Comparison of ENCODE assay signal across 9 cellular contexts in genomic region chr6:88641178-88641903, GRCh38.
A peak's percentile ranks its signal among the peaks of the same experiment; 100 is the strongest.
DNase-seq lines count a peak whose midpoint lies in the region; ATAC-seq, FAIRE-seq and TF ChIP-seq lines count a peak whose summit lies in the region.
"Had no signal": no experiment of that assay in that cellular context is flagged by ENCODE, and none has a peak within 500 bp of the region (broad histone marks: within the 10 kb centered on the region; RNA-seq: fewer than 3 reads in every experiment).

No MANE protein-coding gene starts in this region.

- H3K4me3 ChIP-seq in astrocyte (ENCODE audit: insufficient read depth, low read depth, low read length), result no peak overlapping the region

- no peaks in the 10 kb centered on the region for H3K27me3 ChIP-seq in astrocyte (ENCODE audit: insufficient read depth, low read length)

- FAIRE-seq in astrocyte (lab: Jason Lieb, UNC), result no peak

- no peak overlapping the region for H3K27ac Mint-ChIP-seq in astrocyte (ENCODE audit: unreplicated experiment)

- H4K20me1 ChIP-seq in astrocyte (ENCODE audit: insufficient read depth, low read length), result peaks cover 7% of the 10 kb centered on the region

- CTCF ChIA-PET in GM10248 (lab: Yijun Ruan, JAX), result interaction anchor here (0.8 to 4.6 kb wide), 10 partner anchors 11 to 297 kb away, joined by 3 to 24 read pairs (median 4); no protein-coding TSS in a partner anchor

- no peaks in the 10 kb centered on the region for H3K79me2 ChIP-seq in astrocyte (ENCODE audit: insufficient read depth, low read length)

- H3K9ac ChIP-seq in astrocyte (ENCODE audit: low read length), result no peak overlapping the region

- peaks cover 19% of the 10 kb centered on the region for H3K4me1 Mint-ChIP-seq in astrocyte (ENCODE audit: low read depth, unreplicated experiment)

- POLR2A ChIA-PET in GM10248 (lab: Yijun Ruan, JAX), result interaction anchor here (0.7 kb wide), 2 partner anchors 45 to 1525 kb away, joined by 3 read pairs; no protein-coding TSS in a partner anchor

- H3K9me3 Mint-ChIP-seq in astrocyte (ENCODE audit: unreplicated experiment), result no peaks in the 10 kb centered on the region

- H3K4me1 ChIP-seq in astrocyte (ENCODE audit: insufficient read depth, low read length), result no peaks in the 10 kb centered on the region

- H3K36me3 ChIP-seq in astrocyte (ENCODE audit: insufficient read depth, low read length), result no peaks in the 10 kb centered on the region

- no peaks in the 10 kb centered on the region for H3K9me3 ChIP-seq in astrocyte (ENCODE audit: insufficient read depth, low read depth, low read length)

- H3K27me3 Mint-ChIP-seq in astrocyte (ENCODE audit: low read depth, unreplicated experiment), result no peaks in the 10 kb centered on the region

- H3K4me3 Mint-ChIP-seq in astrocyte (ENCODE audit: unreplicated experiment), result no peak overlapping the region

- no peaks in the 10 kb centered on the region for H3K36me3 Mint-ChIP-seq in astrocyte (ENCODE audit: low read depth, unreplicated experiment)

- H3K27ac ChIP-seq in astrocyte (ENCODE audit: low read depth, low read length), result no peak overlapping the region

- H2AFZ ChIP-seq in astrocyte (ENCODE audit: low read depth, low read length), result no peak overlapping the region

- no peak for TF ChIP-seq CTCF in GM10248 (IDR thresholded peaks at IDR 0.05; ENCODE audit: control extremely low read depth, extremely low read depth, low read depth, missing control alignments)
- TF ChIP-seq CTCF in astrocyte (IDR thresholded peaks at IDR 0.05; ENCODE audit: insufficient read depth, low read depth, low read length), result no peak

- no peak overlapping the region for H3K4me2 ChIP-seq in astrocyte (ENCODE audit: low read length)

- ATAC-seq in GM19438 (IDR thresholded peaks at IDR 0.05; ENCODE audit: low read depth, unreplicated experiment), result peak; percentile 88
- peak; percentile 96 for ATAC-seq in HG03066 (IDR thresholded peaks at IDR 0.05; ENCODE audit: low read depth, unreplicated experiment)

- DNase-seq in GM10248 (ENCODE audit: extremely low spot score), result peak; percentile 48
- DNase-seq in astrocyte (ENCODE audit: low read depth), result peak; percentile 17
- DNase-seq in NCI-H524 treated with DMSO at 0.1 percent for 48 hours (lab: John Stamatoyannopoulos, UW), result no peak
- DNase-seq in anterior cingulate cortex (lab: John Stamatoyannopoulos, UW), result no peak
- DNase-seq in NCI-H69 (lab: John Stamatoyannopoulos, UW), result no peak
- no peak for DNase-seq in AG08396 (ENCODE audit: low spot score)
- DNase-seq: Right ventricle myocardium superior had no signal

Comparison
In these comparisons a context has a peak if more than half of its experiments do, and no peak if none do; other contexts are left out.
1. DNase-seq: peak in GM10248 (single experiment) and astrocyte (single experiment); none in NCI-H524 treated with DMSO at 0.1 percent for 48 hours (single experiment), anterior cingulate cortex (0 of 58), NCI-H69 (single experiment) and AG08396 (single experiment).